In the genomic region with DNA sequence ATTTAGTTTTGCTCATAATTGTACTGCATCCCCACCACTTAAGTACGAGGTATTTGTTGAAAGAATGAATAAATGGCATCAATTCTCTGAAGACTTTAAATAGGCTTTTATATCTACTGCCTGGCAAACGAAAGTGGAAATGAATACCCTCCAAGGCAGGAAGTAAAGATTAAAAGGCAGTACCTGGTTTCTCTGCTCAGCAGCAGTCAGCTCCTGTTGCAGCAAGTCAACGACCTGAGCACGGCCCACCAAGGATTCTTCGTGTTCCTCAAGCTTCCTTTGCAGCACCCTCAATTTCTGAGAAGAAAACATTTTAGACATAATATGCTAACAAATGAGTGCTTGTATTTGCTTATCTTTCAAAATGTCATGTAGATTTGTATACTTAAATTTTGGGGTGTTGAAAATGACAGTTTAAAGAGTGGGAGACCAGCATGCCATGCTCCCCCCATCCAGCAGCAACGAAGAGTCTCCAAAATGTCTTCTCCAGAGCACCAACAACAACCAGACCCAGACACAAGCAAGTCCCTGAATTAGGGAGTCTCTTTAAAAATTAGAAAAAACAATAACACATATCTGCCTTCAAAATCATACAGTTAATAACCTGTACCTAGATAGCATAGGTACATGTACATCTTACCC, we compare ENCODE assay signal across 30 cellular contexts. TPM values are rescaled to one million over a fixed set of nuclear protein-coding genes. Genes with fewer than 3 reads are reported as not detected.
DNase-seq lines count a peak whose midpoint lies in the region; ATAC-seq and TF ChIP-seq lines count a peak whose summit lies in the region.
"Had no signal": no experiment of that assay in that cellular context is flagged by ENCODE, and none has a peak within 500 bp of the region (broad histone marks: within the 10 kb centered on the region; RNA-seq: fewer than 3 reads in every experiment).

No MANE protein-coding gene starts in this region.

- no peaks in the 10 kb centered on the region for H3K79me2 ChIP-seq in trophoblast cell (ENCODE audit: control insufficient read depth, insufficient read depth, low read length, poor library complexity)

- no peaks in the 10 kb centered on the region for H3K79me1 ChIP-seq in trophoblast cell (ENCODE audit: low read length)

- H3K36me3 ChIP-seq in CD4-positive, alpha-beta memory T cell (ENCODE audit: insufficient read depth, low read length): peaks cover 23% of the 10 kb centered on the region
- H3K36me3 ChIP-seq in trophoblast cell (ENCODE audit: control insufficient read depth in 1 of 2, insufficient read depth in 2 of 2, low read length in 2 of 2) (peaks cover 11 to 29% of the 10 kb centered on the region in 2 experiments), left lung (peaks cover 0 to 99% of the 10 kb centered on the region in 2 donors)

- no peak overlapping the region for H3K18ac ChIP-seq in trophoblast cell (ENCODE audit: low read length)

- H3K9ac ChIP-seq in trophoblast cell (ENCODE audit: low read length): no peak overlapping the region

- H3K27ac Mint-ChIP-seq in activated CD8-positive, alpha-beta memory T cell treated with anti-CD3 and anti-CD28 coated beads, Interleukin-2, amount 10 ng/mL, durations not matched to agents 7 days and 5 days: peak overlapping the region; percentile 71
- peak overlapping the region; percentile 81 to 98 (median 94) for H3K27ac Mint-ChIP-seq in CD4-positive, alpha-beta memory T cell
- H3K27ac Mint-ChIP-seq in T-helper 17 cell: peak overlapping the region; percentile 78
- peak overlapping the region; percentile 23 for H3K27ac Mint-ChIP-seq in activated naive CD8-positive, alpha-beta T cell treated with anti-CD3 and anti-CD28 coated beads, Interleukin-2, amount 50 U/mL, for 24 hours
- H3K27ac Mint-ChIP-seq: memory B cell, progenitor cell of endocrine pancreas had no signal

- no peak overlapping the region for H2BK12ac ChIP-seq in trophoblast cell (ENCODE audit: low read length)

- H3K36me3 Mint-ChIP-seq in activated CD8-positive, alpha-beta memory T cell treated with anti-CD3 and anti-CD28 coated beads, Interleukin-2, amount 10 ng/mL, durations not matched to agents 7 days and 5 days: peaks cover 63% of the 10 kb centered on the region
- peaks cover 67 to 73% of the 10 kb centered on the region in 2 donors for H3K36me3 Mint-ChIP-seq in CD4-positive, alpha-beta memory T cell
- H3K36me3 Mint-ChIP-seq in T-helper 17 cell (ENCODE audit: low read depth): peaks cover 24% of the 10 kb centered on the region
- peaks cover 43% of the 10 kb centered on the region for H3K36me3 Mint-ChIP-seq in activated naive CD8-positive, alpha-beta T cell treated with anti-CD3 and anti-CD28 coated beads, Interleukin-2, amount 50 U/mL, for 24 hours (ENCODE audit: low read depth)

- no peak overlapping the region for H3K23ac ChIP-seq in trophoblast cell (ENCODE audit: low read length)

- POLR2A ChIA-PET in CD4-positive, alpha-beta memory T cell (lab: Charles Lee; ENCODE audit: partially characterized antibody): interaction anchor here (0.6 to 1.0 kb wide), 3 partner anchors 30 to 64 kb away, joined by 3 to 5 read pairs (median 3); partner anchors contain the start of gene HCLS1

- H3K4me2 ChIP-seq in trophoblast cell (ENCODE audit: low read length): no peak overlapping the region
- H3K4me2 ChIP-seq: A549, PC-9 had no signal

- WGBS in trophoblast cell (ENCODE audit: extremely low coverage, insufficient coverage, insufficient read length): no CpG with 5 or more reads among the region's 6 CpGs

- peak; percentile 44 for DNase-seq in activated CD8-positive, alpha-beta memory T cell treated with anti-CD3 and anti-CD28 coated beads, Interleukin-2, amount 10 ng/mL, durations not matched to agents 7 days and 5 days
- no peak for DNase-seq in activated CD8-positive, alpha-beta memory T cell treated with anti-CD3 and anti-CD28 coated beads, Interleukin-2, amount 50 U/mL, for 48 hours
- DNase-seq in CD4-positive, alpha-beta memory T cell: peak; percentile 34 to 52 (median 49)
- DNase-seq in T-helper 17 cell: no peak
- DNase-seq in activated naive CD8-positive, alpha-beta T cell treated with anti-CD3 and anti-CD28 coated beads, Interleukin-2, amount 50 U/mL, for 24 hours: no peak
- DNase-seq in trophoblast cell: no peak
- DNase-seq in putamen (ENCODE audit: low spot score): no peak
- DNase-seq in left lung: no peak
- DNase-seq: adrenal gland; brain microvascular endothelial cell; COR-L47; DMS79; effector CD4-positive, alpha-beta T cell; foreskin keratinocyte; HCEC 1CT; heart right ventricle; Karpas-422; left cardiac atrium; NCI-H2171 treated with DMSO at 0.1 percent for 48 hours; NCI-H524; PC-9; Right ventricle myocardium superior; sigmoid colon had no signal

- H3K14ac ChIP-seq in trophoblast cell (ENCODE audit: low read length): no peak overlapping the region

- H3K27ac ChIP-seq in CD4-positive, alpha-beta memory T cell (ENCODE audit: low read depth, low read length): peak overlapping the region; percentile 33
- H3K27ac ChIP-seq in trophoblast cell (ENCODE audit: low read depth, low read length): no peak overlapping the region
- H3K27ac ChIP-seq in left lung: no peak overlapping the region
- H3K27ac ChIP-seq: A549, adrenal gland, brain microvascular endothelial cell, foreskin keratinocyte, heart right ventricle, neutrophil, PC-9, sigmoid colon, suprapubic skin, vagina had no signal

- H3K4me3 ChIP-seq in CD4-positive, alpha-beta memory T cell (ENCODE audit: low read length in 2 of 2): no peak overlapping the region
- H3K4me3 ChIP-seq in trophoblast cell (ENCODE audit: low read depth, low read length) (no peak overlapping the region), left lung (no peak overlapping the region)
- H3K4me3 ChIP-seq: A549, adrenal gland, heart right ventricle, PC-9, sigmoid colon, suprapubic skin, vagina had no signal

- no peak overlapping the region for H4K91ac ChIP-seq in trophoblast cell (ENCODE audit: low read depth, low read length)

- no peaks in the 10 kb centered on the region for H3K9me3 ChIP-seq in CD4-positive, alpha-beta memory T cell (ENCODE audit: control insufficient read depth in 1 of 2, low read length in 2 of 2)
- H3K9me3 ChIP-seq in T-helper 17 cell (ENCODE audit: control insufficient read depth, low read length, poor library complexity, severe bottlenecking): no peaks in the 10 kb centered on the region
- H3K9me3 ChIP-seq in trophoblast cell (ENCODE audit: insufficient read depth, low read depth, low read length): no peaks in the 10 kb centered on the region
- no peaks in the 10 kb centered on the region for H3K9me3 ChIP-seq in left lung
- H3K9me3 ChIP-seq: A549, adrenal gland, heart right ventricle, neutrophil, sigmoid colon, suprapubic skin, vagina had no signal

- no peak overlapping the region for H2AK5ac ChIP-seq in trophoblast cell (ENCODE audit: low read length)

- no peaks in the 10 kb centered on the region for H3K9me3 Mint-ChIP-seq in activated CD8-positive, alpha-beta memory T cell treated with anti-CD3 and anti-CD28 coated beads, Interleukin-2, amount 10 ng/mL, durations not matched to agents 7 days and 5 days (ENCODE audit: low read depth)
- H3K9me3 Mint-ChIP-seq in CD4-positive, alpha-beta memory T cell: no peaks in the 10 kb centered on the region
- H3K9me3 Mint-ChIP-seq in activated naive CD8-positive, alpha-beta T cell treated with anti-CD3 and anti-CD28 coated beads, Interleukin-2, amount 50 U/mL, for 24 hours: no peaks in the 10 kb centered on the region
- H3K9me3 Mint-ChIP-seq: memory B cell had no signal

- intact Hi-C loops in CD4-positive, alpha-beta memory T cell (cut with micrococcal nuclease): no loop called here
- intact Hi-C loops in left lung (cut with DNase I): no loop called here

- peaks cover 15% of the 10 kb centered on the region for H3K4me1 Mint-ChIP-seq in activated CD8-positive, alpha-beta memory T cell treated with anti-CD3 and anti-CD28 coated beads, Interleukin-2, amount 10 ng/mL, durations not matched to agents 7 days and 5 days
- H3K4me1 Mint-ChIP-seq in CD4-positive, alpha-beta memory T cell: peaks cover 19 to 30% (median 23%) of the 10 kb centered on the region in 4 donors
- H3K4me1 Mint-ChIP-seq in T-helper 17 cell: peaks cover 22% of the 10 kb centered on the region
- peaks cover 14% of the 10 kb centered on the region for H3K4me1 Mint-ChIP-seq in activated naive CD8-positive, alpha-beta T cell treated with anti-CD3 and anti-CD28 coated beads, Interleukin-2, amount 50 U/mL, for 24 hours
- H3K4me1 Mint-ChIP-seq: memory B cell had no signal

- no peaks in the 10 kb centered on the region for H3K27me3 Mint-ChIP-seq in activated CD8-positive, alpha-beta memory T cell treated with anti-CD3 and anti-CD28 coated beads, Interleukin-2, amount 10 ng/mL, durations not matched to agents 7 days and 5 days
- H3K27me3 Mint-ChIP-seq in CD4-positive, alpha-beta memory T cell: no peaks in the 10 kb centered on the region
- H3K27me3 Mint-ChIP-seq in T-helper 17 cell: no peaks in the 10 kb centered on the region
- no peaks in the 10 kb centered on the region for H3K27me3 Mint-ChIP-seq in activated naive CD8-positive, alpha-beta T cell treated with anti-CD3 and anti-CD28 coated beads, Interleukin-2, amount 50 U/mL, for 24 hours
- H3K27me3 Mint-ChIP-seq: memory B cell, progenitor cell of endocrine pancreas had no signal

- H3K4me1 ChIP-seq in CD4-positive, alpha-beta memory T cell (ENCODE audit: insufficient read depth, low read length): peaks cover 14% of the 10 kb centered on the region
- H3K4me1 ChIP-seq in trophoblast cell (ENCODE audit: control insufficient read depth in 1 of 2, insufficient read depth in 2 of 2, low read length in 2 of 2) (no peaks in the 10 kb centered on the region), left lung (no peaks in the 10 kb centered on the region)
- H3K4me1 ChIP-seq: foreskin keratinocyte, heart right ventricle, sigmoid colon, suprapubic skin, vagina had no signal

- H2AFZ ChIP-seq in trophoblast cell (ENCODE audit: insufficient read depth, low read length, poor library complexity): no peak overlapping the region
- H2AFZ ChIP-seq: PC-9 had no signal

- H3K4ac ChIP-seq in trophoblast cell (ENCODE audit: low read depth, low read length): no peak overlapping the region

- H4K12ac ChIP-seq in trophoblast cell (ENCODE audit: low read depth, low read length): no peak overlapping the region

- no peak for TF ChIP-seq CTCF in left lung (IDR thresholded peaks at IDR 0.05)

- H4K8ac ChIP-seq in trophoblast cell (ENCODE audit: low read depth, low read length): no peak overlapping the region

- CTCF ChIA-PET in activated CD8-positive, alpha-beta memory T cell treated with anti-CD3 and anti-CD28 coated beads, Interleukin-2, amount 10 ng/mL, durations not matched to agents 7 days and 5 days (lab: Charles Lee): no interaction called here
- CTCF ChIA-PET in CD4-positive, alpha-beta memory T cell (lab: Charles Lee; ENCODE audit: partially characterized antibody): no interaction called here

- H3K27me3 ChIP-seq in CD4-positive, alpha-beta memory T cell (ENCODE audit: insufficient read depth, low read length): no peaks in the 10 kb centered on the region
- no peaks in the 10 kb centered on the region for H3K27me3 ChIP-seq in trophoblast cell (ENCODE audit: insufficient read depth, low read length)
- H3K27me3 ChIP-seq in left lung: no peaks in the 10 kb centered on the region
- H3K27me3 ChIP-seq: adrenal gland, brain microvascular endothelial cell, foreskin keratinocyte, heart right ventricle, neutrophil, sigmoid colon, suprapubic skin, vagina had no signal

- no peak overlapping the region for H2BK120ac ChIP-seq in trophoblast cell (ENCODE audit: insufficient read depth, low read length, poor library complexity)

- H3K4me3 Mint-ChIP-seq in activated CD8-positive, alpha-beta memory T cell treated with anti-CD3 and anti-CD28 coated beads, Interleukin-2, amount 10 ng/mL, durations not matched to agents 7 days and 5 days: peak overlapping the region; percentile 0
- peak overlapping the region; percentile 54 to 74 (median 66) for H3K4me3 Mint-ChIP-seq in CD4-positive, alpha-beta memory T cell
- H3K4me3 Mint-ChIP-seq in T-helper 17 cell: peak overlapping the region; percentile 71
- H3K4me3 Mint-ChIP-seq in activated naive CD8-positive, alpha-beta T cell treated with anti-CD3 and anti-CD28 coated beads, Interleukin-2, amount 50 U/mL, for 24 hours: no peak overlapping the region
- H3K4me3 Mint-ChIP-seq: memory B cell had no signal

- peak; percentile 93 for ATAC-seq in activated CD8-positive, alpha-beta memory T cell treated with anti-CD3 and anti-CD28 coated beads, Interleukin-2, amount 10 ng/mL, durations not matched to agents 7 days and 5 days
- ATAC-seq in T-helper 17 cell (peak; percentile 89), left lung (no peak)
- no peak for ATAC-seq in activated naive CD8-positive, alpha-beta T cell treated with anti-CD3 and anti-CD28 coated beads, Interleukin-2, amount 50 U/mL, for 24 hours
- ATAC-seq: A549, esophagus mucosa, foreskin keratinocyte, heart right ventricle, left cardiac atrium had no signal

- H2BK5ac ChIP-seq in trophoblast cell (ENCODE audit: low read depth, low read length, poor library complexity): no peak overlapping the region

RNA-seq across cellular contexts. Expression of gene GOLGB1, which starts 31.2 kb away (rescaled TPM):
- total RNA-seq in activated CD8-positive, alpha-beta memory T cell treated with anti-CD3 and anti-CD28 coated beads, Interleukin-2, amount 10 ng/mL, durations not matched to agents 7 days and 5 days: 10 to 100 TPM; 30.6 to 31.2 TPM
- 10 to 100 TPM; 45.7 to 49.3 TPM for total RNA-seq in CD4-positive, alpha-beta memory T cell
- 10 to 100 TPM in 1 of 2 donors, 1 to 10 TPM in 1; 1.3 to 19.0 TPM for polyA plus RNA-seq in CD4-positive, alpha-beta memory T cell
- total RNA-seq in T-helper 17 cell (10 to 100 TPM; 56.1 to 66.9 TPM), left lung (10 to 100 TPM; 45.9 to 63.3 TPM)
- 31.7 and 33.9 TPM in 2 replicates for polyA plus RNA-seq in trophoblast cell (2013)

RNA-seq across cellular contexts. Expression of gene HCLS1, which starts 57.6 kb away (rescaled TPM):
- 100 to 1,000 TPM; 305 to 312 TPM for total RNA-seq in activated CD8-positive, alpha-beta memory T cell treated with anti-CD3 and anti-CD28 coated beads, Interleukin-2, amount 10 ng/mL, durations not matched to agents 7 days and 5 days
- total RNA-seq in CD4-positive, alpha-beta memory T cell: 100 to 1,000 TPM; 336 TPM
- polyA plus RNA-seq in CD4-positive, alpha-beta memory T cell: 100 to 1,000 TPM; 441 to 503 TPM
- total RNA-seq in T-helper 17 cell: 100 to 1,000 TPM; 277 to 292 TPM
- polyA plus RNA-seq in trophoblast cell (2013): 1.2 and 1.3 TPM in 2 replicates
- 10 to 100 TPM; 37.4 to 98.6 TPM for total RNA-seq in left lung

Comparison
In these comparisons a context has a peak if more than half of its experiments do, and no peak if none do; other contexts are left out.
1. DNase-seq: peak in activated CD8-positive, alpha-beta memory T cell treated with anti-CD3 and anti-CD28 coated beads, Interleukin-2, amount 10 ng/mL, durations not matched to agents 7 days and 5 days (single experiment) and CD4-positive, alpha-beta memory T cell (5 of 5); none in activated CD8-positive, alpha-beta memory T cell treated with anti-CD3 and anti-CD28 coated beads, Interleukin-2, amount 50 U/mL, for 48 hours (single experiment), T-helper 17 cell (0 of 3), activated naive CD8-positive, alpha-beta T cell treated with anti-CD3 and anti-CD28 coated beads, Interleukin-2, amount 50 U/mL, for 24 hours (single experiment), trophoblast cell (0 of 2), putamen (single experiment) and left lung (0 of 2).
2. ATAC-seq: peak in activated CD8-positive, alpha-beta memory T cell treated with anti-CD3 and anti-CD28 coated beads, Interleukin-2, amount 10 ng/mL, durations not matched to agents 7 days and 5 days (single experiment) and T-helper 17 cell (single experiment); none in activated naive CD8-positive, alpha-beta T cell treated with anti-CD3 and anti-CD28 coated beads, Interleukin-2, amount 50 U/mL, for 24 hours (single experiment) and left lung (single experiment).
3. H3K27ac Mint-ChIP-seq: peak in every context shown above with its lines; median percentile 94 in CD4-positive, alpha-beta memory T cell; 78 in T-helper 17 cell; 71 in activated CD8-positive, alpha-beta memory T cell treated with anti-CD3 and anti-CD28 coated beads, Interleukin-2, amount 10 ng/mL, durations not matched to agents 7 days and 5 days; 23 in activated naive CD8-positive, alpha-beta T cell treated with anti-CD3 and anti-CD28 coated beads, Interleukin-2, amount 50 U/mL, for 24 hours.